8 cellular contexts compared by ENCODE assay signal in genomic region chr12:5944688-5945070, GRCh38. TPM values are rescaled to one million over a fixed set of nuclear protein-coding genes. Genes with fewer than 3 reads are reported as not detected.
DNase-seq lines count a peak whose midpoint lies in the region; ATAC-seq and TF ChIP-seq lines count a peak whose summit lies in the region.

No MANE protein-coding gene starts in this region.

- H3K9me3 Mint-ChIP-seq in chondrocyte (ENCODE audit: low read depth) (peaks cover 11% of the 10 kb centered on the region), type B pancreatic cell (no peaks in the 10 kb centered on the region)

- TF ChIP-seq CTCF in SK-N-SH (IDR thresholded peaks at IDR 0.05) (no peak), chondrocyte (IDR thresholded peaks at IDR 0.05) (no peak), type B pancreatic cell (conservative IDR thresholded peaks at IDR 0.05) (no peak)

- H3K79me2 ChIP-seq in SK-N-SH (ENCODE audit: insufficient read depth) (no peaks in the 10 kb centered on the region), mesendoderm (ENCODE audit: control insufficient read depth, insufficient read depth, low read length) (no peaks in the 10 kb centered on the region)

- H2AK5ac ChIP-seq in mesendoderm (ENCODE audit: low read length), result no peak overlapping the region

- H3K4me2 ChIP-seq in SK-N-SH (peak overlapping the region; percentile 57), mesendoderm (ENCODE audit: low read length) (peak overlapping the region; percentile 92)

- H3K9ac ChIP-seq in SK-N-SH (no peak overlapping the region), mesendoderm (ENCODE audit: low read length) (peak overlapping the region; percentile 61)

- H4K5ac ChIP-seq in mesendoderm (ENCODE audit: low read length), result no peak overlapping the region

- no peak overlapping the region for H2BK5ac ChIP-seq in mesendoderm (ENCODE audit: low read length)

- H3K4ac ChIP-seq in mesendoderm (ENCODE audit: low read depth, low read length), result no peak overlapping the region

- H3K27ac ChIP-seq in SK-N-SH (ENCODE audit: low read depth in 2 of 2, low read length in 1 of 2) (no peak overlapping the region), mesendoderm (ENCODE audit: low read depth, low read length) (no peak overlapping the region)

- 33% methylated on average over 12 of the region's 12 CpGs for WGBS in SK-N-SH (ENCODE audit: low lambda C conversion rate)
- WGBS in mesendoderm (ENCODE audit: extremely low coverage, insufficient coverage, low lambda C conversion rate), result no CpG with 5 or more reads among the region's 12 CpGs

- peak overlapping the region; percentile 47 for H3K18ac ChIP-seq in mesendoderm (ENCODE audit: low read length)

- peaks cover 27% of the 10 kb centered on the region for H3K27me3 Mint-ChIP-seq in chondrocyte (ENCODE audit: low read depth)
- peaks cover 74% of the 10 kb centered on the region for H3K27me3 Mint-ChIP-seq in type B pancreatic cell

- no peak overlapping the region for H2BK120ac ChIP-seq in mesendoderm (ENCODE audit: low read depth, low read length)

- H3K4me1 Mint-ChIP-seq in chondrocyte (ENCODE audit: low read depth), result peaks cover 9% of the 10 kb centered on the region
- H3K4me1 Mint-ChIP-seq in type B pancreatic cell (ENCODE audit: unreplicated experiment), result no peaks in the 10 kb centered on the region

- H3K36me3 Mint-ChIP-seq in chondrocyte (ENCODE audit: low read depth), result no peaks in the 10 kb centered on the region
- H3K36me3 Mint-ChIP-seq in type B pancreatic cell, result peaks cover 10% of the 10 kb centered on the region

- H3K27me3 ChIP-seq in SK-N-SH (ENCODE audit: insufficient read depth) (peaks cover 54% of the 10 kb centered on the region), mesendoderm (ENCODE audit: insufficient read depth, low read length, poor library complexity) (peaks cover 2% of the 10 kb centered on the region)

- peak overlapping the region; percentile 84 for H4K8ac ChIP-seq in mesendoderm (ENCODE audit: low read depth, low read length)

- H3K4me3 ChIP-seq in SK-N-SH (ENCODE audit: low read depth in 2 of 2, low read length in 1 of 2) (peak overlapping the region in 1 of 2 experiments; percentile 32; a peak in 1 of 4 replicates), mesendoderm (ENCODE audit: low read length) (peak overlapping the region; percentile 62)

- H3K4me1 ChIP-seq in SK-N-SH (ENCODE audit: control insufficient read depth in 1 of 2, insufficient read depth in 2 of 2, low read depth in 1 of 2, low read length in 1 of 2) (peaks cover 0 to 4% of the 10 kb centered on the region in 2 experiments; a peak in 1 of 4 replicates), mesendoderm (ENCODE audit: control insufficient read depth, low read depth, low read length) (no peaks in the 10 kb centered on the region)

- POLR2A ChIA-PET in SK-N-SH (lab: Yijun Ruan, JAX), result no interaction called here

- no peak overlapping the region for H2BK15ac ChIP-seq in mesendoderm (replicated peaks; ENCODE audit: low read depth)

- TF ChIP-seq EP300 in SK-N-SH (IDR thresholded peaks at IDR 0.05; ENCODE audit: borderline replicate concordance in 1 of 2, low read depth in 1 of 2, low read length in 1 of 2), result no peak

- CTCF ChIA-PET in SK-N-SH (lab: Yijun Ruan, JAX), result no interaction called here

- H3F3A ChIP-seq in SK-N-SH (replicated peaks; ENCODE audit: insufficient read depth), result no peaks in the 10 kb centered on the region

- H3K4me3 Mint-ChIP-seq in chondrocyte (ENCODE audit: unreplicated experiment) (peak overlapping the region; percentile 67), type B pancreatic cell (peak overlapping the region; percentile 85)

- no peak overlapping the region for H3K23ac ChIP-seq in mesendoderm (ENCODE audit: low read length)

- H3K36me3 ChIP-seq in SK-N-SH (replicated peaks in 1 of 2; ENCODE audit: control insufficient read depth in 1 of 2, insufficient read depth in 2 of 2, low read length in 1 of 2) (no peaks in the 10 kb centered on the region), mesendoderm (ENCODE audit: control insufficient read depth, insufficient read depth, low read length) (no peaks in the 10 kb centered on the region)

- no peaks in the 10 kb centered on the region for H4K20me1 ChIP-seq in SK-N-SH (ENCODE audit: insufficient read depth)

- DNase-seq in SK-N-SH (no peak), chondrocyte (ENCODE audit: low spot score) (no peak), mesendoderm (peak; percentile 42), type B pancreatic cell (ENCODE audit: extremely low spot score, unreplicated experiment) (no peak), NCI-H2081 (lab: John Stamatoyannopoulos, UW) (no peak), glomerular visceral epithelial cell (ENCODE audit: extremely low spot score) (no peak)

- peak overlapping the region; percentile 89 for H3K56ac ChIP-seq in mesendoderm (ENCODE audit: low read length)

- ATAC-seq in SK-N-SH treated with all-trans-retinoic acid at 6 μM for 48 hours (no peak), GM19328 (IDR thresholded peaks at IDR 0.05; ENCODE audit: unreplicated experiment) (no peak)

- no peaks in the 10 kb centered on the region for H3K9me2 ChIP-seq in SK-N-SH

- no peak overlapping the region for H2AFZ ChIP-seq in SK-N-SH (ENCODE audit: low read depth)

- H3K27ac Mint-ChIP-seq in chondrocyte (ENCODE audit: unreplicated experiment) (no peak overlapping the region), type B pancreatic cell (peak overlapping the region; percentile 80)

- no peak for TF ChIP-seq RAD21 in SK-N-SH (IDR thresholded peaks at IDR 0.05; ENCODE audit: low read length)

- H3K79me1 ChIP-seq in mesendoderm (ENCODE audit: low read length), result no peaks in the 10 kb centered on the region

- no peaks in the 10 kb centered on the region for H3K9me3 ChIP-seq in SK-N-SH

TF ChIP-seq in SK-N-SH, 30 proteins besides CTCF, POLR2A, EP300 and RAD21 (continues in another document):
- no peak for TF ChIP-seq GABPA (IDR thresholded peaks at IDR 0.05; ENCODE audit: low read depth)
- no peak for TF ChIP-seq CHD2 (IDR thresholded peaks at IDR 0.05; ENCODE audit: low read length, partially characterized antibody)
- TF ChIP-seq, protein P1, sequence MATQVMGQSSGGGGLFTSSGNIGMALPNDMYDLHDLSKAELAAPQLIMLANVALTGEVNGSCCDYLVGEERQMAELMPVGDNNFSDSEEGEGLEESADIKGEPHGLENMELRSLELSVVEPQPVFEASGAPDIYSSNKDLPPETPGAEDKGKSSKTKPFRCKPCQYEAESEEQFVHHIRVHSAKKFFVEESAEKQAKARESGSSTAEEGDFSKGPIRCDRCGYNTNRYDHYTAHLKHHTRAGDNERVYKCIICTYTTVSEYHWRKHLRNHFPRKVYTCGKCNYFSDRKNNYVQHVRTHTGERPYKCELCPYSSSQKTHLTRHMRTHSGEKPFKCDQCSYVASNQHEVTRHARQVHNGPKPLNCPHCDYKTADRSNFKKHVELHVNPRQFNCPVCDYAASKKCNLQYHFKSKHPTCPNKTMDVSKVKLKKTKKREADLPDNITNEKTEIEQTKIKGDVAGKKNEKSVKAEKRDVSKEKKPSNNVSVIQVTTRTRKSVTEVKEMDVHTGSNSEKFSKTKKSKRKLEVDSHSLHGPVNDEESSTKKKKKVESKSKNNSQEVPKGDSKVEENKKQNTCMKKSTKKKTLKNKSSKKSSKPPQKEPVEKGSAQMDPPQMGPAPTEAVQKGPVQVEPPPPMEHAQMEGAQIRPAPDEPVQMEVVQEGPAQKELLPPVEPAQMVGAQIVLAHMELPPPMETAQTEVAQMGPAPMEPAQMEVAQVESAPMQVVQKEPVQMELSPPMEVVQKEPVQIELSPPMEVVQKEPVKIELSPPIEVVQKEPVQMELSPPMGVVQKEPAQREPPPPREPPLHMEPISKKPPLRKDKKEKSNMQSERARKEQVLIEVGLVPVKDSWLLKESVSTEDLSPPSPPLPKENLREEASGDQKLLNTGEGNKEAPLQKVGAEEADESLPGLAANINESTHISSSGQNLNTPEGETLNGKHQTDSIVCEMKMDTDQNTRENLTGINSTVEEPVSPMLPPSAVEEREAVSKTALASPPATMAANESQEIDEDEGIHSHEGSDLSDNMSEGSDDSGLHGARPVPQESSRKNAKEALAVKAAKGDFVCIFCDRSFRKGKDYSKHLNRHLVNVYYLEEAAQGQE (IDR thresholded peaks at IDR 0.05; ENCODE audit: low read depth, low read length), result no peak
- TF ChIP-seq FOXM1 (IDR thresholded peaks at IDR 0.05; ENCODE audit: low read depth), result no peak

TF ChIP-seq in SK-N-SH treated with all-trans-retinoic acid at 6 μM for 48 hours, 23 proteins besides CTCF, POLR2A, EP300 and RAD21 (continues in another document):
- TF ChIP-seq POU6F1 (CRISPR knock-in tag; IDR thresholded peaks at IDR 0.05; ENCODE audit: borderline replicate concordance, low read depth), result no peak
- TF ChIP-seq BACH2 (CRISPR knock-in tag; IDR thresholded peaks at IDR 0.05; ENCODE audit: borderline replicate concordance), result no peak
- TF ChIP-seq CREB5 (CRISPR knock-in tag; IDR thresholded peaks at IDR 0.05; ENCODE audit: low read depth), result no peak
- TF ChIP-seq PPARA (CRISPR knock-in tag; IDR thresholded peaks at IDR 0.05; ENCODE audit: borderline replicate concordance), result no peak

RNA-seq across cellular contexts. Expression of gene ANO2, which starts 0.4 kb away (rescaled TPM):
- polyA plus RNA-seq in SK-N-SH (2012; rRNA removed), result not detected in 2 replicates
- polyA plus RNA-seq in SK-N-SH (2012; cell fraction: cytosol; rRNA removed), result not detected in 2 replicates
- polyA plus RNA-seq in SK-N-SH (2012; cell fraction: nucleus; rRNA removed), result 0.01 TPM in 1 of 2 replicates, not detected in the other
- 0.44 to 0.73 TPM (median 0.47 TPM) in 3 replicates for total RNA-seq in chondrocyte
- polyA plus RNA-seq in mesendoderm (2013, experiment 1 of 2), result 2.2 TPM
- polyA plus RNA-seq in mesendoderm (2013, experiment 2 of 2), result 2.4 TPM
- total RNA-seq in type B pancreatic cell (ENCODE audit: low replicate concordance), result 2.6 and 3.3 TPM in 2 replicates
